Comparison of ENCODE assay signal across 8 cellular contexts in genomic region chr14:74478996-74479635, GRCh38. TPM values are rescaled to one million over a fixed set of nuclear protein-coding genes. Genes with fewer than 3 reads are reported as not detected.
DNase-seq lines count a peak whose midpoint lies in the region; ATAC-seq, FAIRE-seq and TF ChIP-seq lines count a peak whose summit lies in the region.

No MANE protein-coding gene starts in this region.

- H3K4me1 ChIP-seq in adipocyte (ENCODE audit: control insufficient read depth, insufficient read depth, low read length) (peaks cover 56% of the 10 kb centered on the region), colonic mucosa (no peaks in the 10 kb centered on the region)

- H3K4me3 Mint-ChIP-seq in T-cell = no peak overlapping the region

- in situ Hi-C loops in GM13976 (cut with MboI; ENCODE audit: low sequenced_read_pairs, unreplicated experiment) = no loop called here

- ATAC-seq in left lobe of liver (peak; percentile 86), GM18520 (IDR thresholded peaks at IDR 0.05; ENCODE audit: unreplicated experiment) (no peak), T-cell (replicated peaks in 1 of 4) (no peak)

- CTCF ChIA-PET in T-cell (lab: Charles Lee) = no interaction called here

- H3K36me3 ChIP-seq in adipocyte (ENCODE audit: control insufficient read depth, insufficient read depth, low read length, severe bottlenecking) = peaks cover 55% of the 10 kb centered on the region
- no peaks in the 10 kb centered on the region for H3K36me3 ChIP-seq in colonic mucosa

- DNase-seq in AG10803 (ENCODE audit: low read depth) = peak; percentile 35
- DNase-seq in HTR-8/SVneo (ENCODE audit: insufficient read length, low spot score) = peak; percentile 54
- DNase-seq in adipocyte (ENCODE audit: low read depth) = peak; percentile 42
- no peak for DNase-seq in left lobe of liver (ENCODE audit: low spot score)
- no peak for DNase-seq in T-cell
- no peak for DNase-seq in GM13976 (ENCODE audit: low spot score)
- DNase-seq in colonic mucosa = no peak

- H3K27ac ChIP-seq in colonic mucosa = no peak overlapping the region

- H3K9me3 Mint-ChIP-seq in T-cell = no peaks in the 10 kb centered on the region

- H3K4me3 ChIP-seq in AG10803 (ENCODE audit: low read length) = no peak overlapping the region
- no peak overlapping the region for H3K4me3 ChIP-seq in adipocyte (ENCODE audit: low read length)
- no peak overlapping the region for H3K4me3 ChIP-seq in colonic mucosa

- H3K9me3 ChIP-seq in adipocyte (ENCODE audit: control insufficient read depth, low read length) = no peaks in the 10 kb centered on the region
- no peaks in the 10 kb centered on the region for H3K9me3 ChIP-seq in colonic mucosa

- TF ChIP-seq CTCF in AG10803 (conservative IDR thresholded peaks at IDR 0.05; ENCODE audit: low read length) = peak; percentile 98
- no peak for TF ChIP-seq CTCF in GM13976 (IDR thresholded peaks at IDR 0.05; ENCODE audit: borderline replicate concordance, control extremely low read depth, extremely low read depth, insufficient read depth, missing control alignments)
- TF ChIP-seq CTCF in colonic mucosa (IDR thresholded peaks at IDR 0.05) = no peak

- peak; percentile 95 for FAIRE-seq in HTR-8/SVneo (lab: Jason Lieb, UNC)

- POLR2A ChIA-PET in T-cell (lab: Charles Lee) = no interaction called here

- H3K9ac ChIP-seq in adipocyte (ENCODE audit: low read length) (no peak overlapping the region), colonic mucosa (ENCODE audit: low read depth in 2 of 2, low read length in 2 of 2) (no peak overlapping the region)

- peaks cover 66% of the 10 kb centered on the region for H3K36me3 Mint-ChIP-seq in T-cell

- intact Hi-C loops in colonic mucosa (cut with DNase I) = loop anchor here (2.0 kb wide), 1 partner anchor 116 kb away; no protein-coding TSS in a partner anchor

- no peak overlapping the region for H3K27ac Mint-ChIP-seq in T-cell

- H3K27me3 ChIP-seq in adipocyte (replicated peaks; ENCODE audit: control insufficient read depth, insufficient read depth, low read length) = no peaks in the 10 kb centered on the region
- no peaks in the 10 kb centered on the region for H3K27me3 ChIP-seq in colonic mucosa

- no peaks in the 10 kb centered on the region for H3K4me1 Mint-ChIP-seq in T-cell

- no peaks in the 10 kb centered on the region for H3K27me3 Mint-ChIP-seq in T-cell

RNA-seq across cellular contexts. Expression of gene NPC2, which starts 14.0 kb away (rescaled TPM):
- total RNA-seq in left lobe of liver = 35.4 TPM
- total RNA-seq in T-cell = 10 to 100 TPM; 32.4 to 61.4 (median 44.8) TPM
- 100 to 1,000 TPM in 1 of 2 donors, 10 to 100 TPM in 1; 93.6 to 233 TPM for total RNA-seq in colonic mucosa

RNA-seq across cellular contexts. Expression of gene ISCA2, which starts 14.4 kb away (rescaled TPM):
- total RNA-seq in left lobe of liver (10.0 TPM), T-cell (10 to 100 TPM; 21.3 to 42.6 (median 34.1) TPM), colonic mucosa (10 to 100 TPM; 42.0 to 43.1 TPM)

RNA-seq across cellular contexts. Expression of gene SYNDIG1L, which starts 53.1 kb away (rescaled TPM):
- total RNA-seq in left lobe of liver (not detected), T-cell (under 1 TPM in 1 of 5 donors, not detected in 4; 0.73 TPM), colonic mucosa (under 1 TPM in 1 of 2 donors, not detected in 1; 0.24 TPM)

Comparison
In these comparisons a context has a peak if more than half of its experiments do, and no peak if none do; other contexts are left out.
1. DNase-seq: peak in AG10803 (single experiment), HTR-8/SVneo (single experiment) and adipocyte (single experiment); none in left lobe of liver (single experiment), T-cell (0 of 34), GM13976 (single experiment) and colonic mucosa (single experiment).